Comparison of ENCODE assay signal across 1 cellular context in genomic region chr20:57705103-57705899, GRCh38.
TF ChIP-seq lines count a peak whose summit lies in the region.

No MANE protein-coding gene starts in this region.

TF ChIP-seq in H1, 55 proteins besides CTCF, POLR2A, EP300 and RAD21:
- no peak for TF ChIP-seq KDM1A (IDR thresholded peaks at IDR 0.05; ENCODE audit: borderline replicate concordance, low read length)
- no peak for TF ChIP-seq SIRT6 (IDR thresholded peaks at IDR 0.05; ENCODE audit: low read length)
- no peak for TF ChIP-seq SP4 (IDR thresholded peaks at IDR 0.05; ENCODE audit: low read length)
- no peak for TF ChIP-seq E2F6 (IDR thresholded peaks at IDR 0.05)
- no peak for TF ChIP-seq CEBPB (IDR thresholded peaks at IDR 0.05; ENCODE audit: low read depth, low read length)
- TF ChIP-seq CTBP2 (IDR thresholded peaks at IDR 0.05; ENCODE audit: borderline replicate concordance, insufficient read depth, insufficient read length, low read length): no peak
- no peak for TF ChIP-seq CREB1 (IDR thresholded peaks at IDR 0.05)
- no peak for TF ChIP-seq MAFK (IDR thresholded peaks at IDR 0.05; ENCODE audit: low read depth, low read length)
- no peak for TF ChIP-seq SP2 (IDR thresholded peaks at IDR 0.05; ENCODE audit: low read length)
- TF ChIP-seq BACH1 (IDR thresholded peaks at IDR 0.05; ENCODE audit: low read length): no peak
- TF ChIP-seq EZH2 (IDR thresholded peaks at IDR 0.05; ENCODE audit: low read depth, low read length, severe bottlenecking): no peak
- no peak for TF ChIP-seq ATF3 (IDR thresholded peaks at IDR 0.05; ENCODE audit: insufficient read depth, low read depth, low read length)
- no peak for TF ChIP-seq RXRA (IDR thresholded peaks at IDR 0.05; ENCODE audit: insufficient read depth, low read depth, low read length)
- no peak for TF ChIP-seq GABPA (IDR thresholded peaks at IDR 0.05; ENCODE audit: borderline replicate concordance, insufficient read depth, low read length)
- TF ChIP-seq CBX5 (IDR thresholded peaks at IDR 0.05; ENCODE audit: low read depth, low read length): no peak
- no peak for TF ChIP-seq RFX5 (IDR thresholded peaks at IDR 0.05; ENCODE audit: borderline replicate concordance, low read depth, low read length)
- no peak for TF ChIP-seq POU5F1 (IDR thresholded peaks at IDR 0.05; ENCODE audit: low read depth, low read length)
- TF ChIP-seq PHF8 (conservative IDR thresholded peaks at IDR 0.05; ENCODE audit: low read depth, low read length): no peak
